ENCODE assay signal across 9 cellular contexts in the genomic region with DNA sequence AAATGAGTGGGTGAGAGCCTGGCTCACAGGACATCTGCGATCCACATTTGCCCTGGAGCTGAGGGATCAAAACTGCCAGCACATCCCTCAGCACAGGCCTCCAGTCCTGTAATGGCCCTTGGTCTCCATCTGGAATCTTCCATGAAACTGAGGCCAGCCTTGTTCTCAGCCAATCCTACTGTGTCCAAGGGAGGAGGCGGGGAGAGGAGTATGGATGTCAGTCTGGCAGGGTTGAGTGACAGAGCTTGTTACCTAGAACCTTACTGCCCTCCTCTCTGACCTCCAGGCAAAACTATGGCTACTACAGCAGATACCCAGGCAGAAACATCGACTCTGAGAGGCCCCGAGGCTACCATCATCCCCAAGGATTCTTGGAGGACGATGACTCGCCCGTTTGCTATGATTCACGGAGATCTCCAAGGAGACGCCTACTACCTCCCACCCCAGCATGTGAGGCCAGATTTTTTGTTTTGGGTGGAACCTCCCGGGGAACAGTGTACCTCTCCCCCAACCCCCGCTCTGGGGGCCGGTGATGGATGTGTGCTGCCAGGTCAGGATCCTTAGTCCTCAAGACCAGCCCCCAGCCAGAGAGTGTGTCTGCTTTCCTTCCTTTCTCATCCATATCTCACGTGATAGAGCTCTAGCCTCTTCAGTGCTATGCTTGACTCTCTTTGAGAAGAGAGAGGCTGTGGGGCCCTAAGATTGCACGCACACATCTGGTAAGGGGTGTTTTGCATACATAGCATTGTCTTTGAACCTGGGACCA. TPM values are rescaled to one million over a fixed set of nuclear protein-coding genes. Genes with fewer than 3 reads are reported as not detected.
A peak's percentile ranks its signal among the peaks of the same experiment; 100 is the strongest.
DNase-seq lines count a peak whose midpoint lies in the region; ATAC-seq and TF ChIP-seq lines count a peak whose summit lies in the region.
"Had no signal": no experiment of that assay in that cellular context is flagged by ENCODE, and none has a peak within 500 bp of the region (broad histone marks: within the 10 kb centered on the region; RNA-seq: fewer than 3 reads in every experiment).

No MANE protein-coding gene starts in this region.

- no peaks in the 10 kb centered on the region for H3K9me3 ChIP-seq in HEK293 (ENCODE audit: control insufficient read depth, insufficient read depth, low read depth, low read length)
- H3K9me3 ChIP-seq in esophagus squamous epithelium: no peaks in the 10 kb centered on the region

- no peaks in the 10 kb centered on the region for H3K4me1 ChIP-seq in HEK293 (ENCODE audit: control insufficient read depth, insufficient read depth, low read length)
- peaks cover 0 to 11% (median 0%) of the 10 kb centered on the region in 3 donors for H3K4me1 ChIP-seq in esophagus squamous epithelium

- DNase-seq in ELF-1 (ENCODE audit: low read depth, low spot score) (peak; percentile 82), RPMI7951 (ENCODE audit: low read depth) (peak; percentile 77), kidney tubule cell (ENCODE audit: low spot score) (peak; percentile 93), esophagus squamous epithelium (lab: John Stamatoyannopoulos, UW) (no peak), NCI-H510A treated with DMSO at 0.1 percent for 48 hours (lab: John Stamatoyannopoulos, UW) (no peak)
- DNase-seq in stimulated activated CD4-positive, alpha-beta T cell treated with anti-CD3 and anti-CD28 coated beads, Interleukin-1b, Interleukin-23, amount 100 ng/mL, for 48 hours: no peak

- H3K27me3 ChIP-seq in esophagus squamous epithelium: peaks cover 0 to 42% (median 0%) of the 10 kb centered on the region in 4 donors

- intact Hi-C loops in esophagus squamous epithelium (cut with DNase I): no loop called here

- TF ChIP-seq POLR2A in esophagus squamous epithelium (IDR thresholded peaks at IDR 0.05): no peak

- no peaks in the 10 kb centered on the region for H3K36me3 ChIP-seq in HEK293 (ENCODE audit: control insufficient read depth in 2 of 2, insufficient read depth in 1 of 2, low read length in 2 of 2)
- no peaks in the 10 kb centered on the region for H3K36me3 ChIP-seq in esophagus squamous epithelium

- H3K4me3 ChIP-seq in HEK293 (ENCODE audit: low read depth, low read length) (no peak overlapping the region), esophagus squamous epithelium (no peak overlapping the region)

- H3K27ac ChIP-seq in HEK293 (ENCODE audit: extremely low read depth, low read depth, low read length) (no peak overlapping the region), esophagus squamous epithelium (no peak overlapping the region)
- H3K27ac ChIP-seq: VCaP had no signal

- POLR2A ChIA-PET in HEK293 (lab: Yijun Ruan, JAX): no interaction called here

- CTCF ChIA-PET in HEK293 (lab: Yijun Ruan, JAX): interaction anchor here (0.5 kb wide), 1 partner anchor 288 kb away, joined by 3 read pairs; no protein-coding TSS in a partner anchor

- WGBS in esophagus squamous epithelium, 2 donors: 44 to 54% methylated on average over 12 to 13 of the region's 14 CpGs

- no peak for ATAC-seq in HG03139 (IDR thresholded peaks at IDR 0.05; ENCODE audit: unreplicated experiment)

- TF ChIP-seq CTCF in HEK293 (tag by site-specific recombination; IDR thresholded peaks at IDR 0.05) (no peak), esophagus squamous epithelium (IDR thresholded peaks at IDR 0.05) (no peak)

TF ChIP-seq in HEK293, 187 proteins besides CTCF, POLR2A, EP300 and RAD21:
- TF ChIP-seq, protein P1, sequence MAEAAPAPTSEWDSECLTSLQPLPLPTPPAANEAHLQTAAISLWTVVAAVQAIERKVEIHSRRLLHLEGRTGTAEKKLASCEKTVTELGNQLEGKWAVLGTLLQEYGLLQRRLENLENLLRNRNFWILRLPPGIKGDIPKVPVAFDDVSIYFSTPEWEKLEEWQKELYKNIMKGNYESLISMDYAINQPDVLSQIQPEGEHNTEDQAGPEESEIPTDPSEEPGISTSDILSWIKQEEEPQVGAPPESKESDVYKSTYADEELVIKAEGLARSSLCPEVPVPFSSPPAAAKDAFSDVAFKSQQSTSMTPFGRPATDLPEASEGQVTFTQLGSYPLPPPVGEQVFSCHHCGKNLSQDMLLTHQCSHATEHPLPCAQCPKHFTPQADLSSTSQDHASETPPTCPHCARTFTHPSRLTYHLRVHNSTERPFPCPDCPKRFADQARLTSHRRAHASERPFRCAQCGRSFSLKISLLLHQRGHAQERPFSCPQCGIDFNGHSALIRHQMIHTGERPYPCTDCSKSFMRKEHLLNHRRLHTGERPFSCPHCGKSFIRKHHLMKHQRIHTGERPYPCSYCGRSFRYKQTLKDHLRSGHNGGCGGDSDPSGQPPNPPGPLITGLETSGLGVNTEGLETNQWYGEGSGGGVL (tag by site-specific recombination; IDR thresholded peaks at IDR 0.05): peak; percentile 54; the same call in 1 of the 2 replicates
- no peak for TF ChIP-seq KLF16 (tag by site-specific recombination; IDR thresholded peaks at IDR 0.05)
- TF ChIP-seq ZBTB17 (tag by site-specific recombination; IDR thresholded peaks at IDR 0.05): 0 out of 2 replicates have a peak, but pooled peaks have one; percentile 12
- TF ChIP-seq KLF8 (tag by site-specific recombination; IDR thresholded peaks at IDR 0.05): no peak
- no peak for TF ChIP-seq ZNF19 (tag by site-specific recombination; IDR thresholded peaks at IDR 0.05; ENCODE audit: low read depth)
- TF ChIP-seq ZNF416 (tag by site-specific recombination; IDR thresholded peaks at IDR 0.05): no peak
- TF ChIP-seq ZNF366 (tag by site-specific recombination; conservative IDR thresholded peaks at IDR 0.05): no peak
- no peak for TF ChIP-seq ZNF266 (tag by site-specific recombination; IDR thresholded peaks at IDR 0.05; ENCODE audit: low read depth)
- no peak for TF ChIP-seq ZBTB48 (tag by site-specific recombination; IDR thresholded peaks at IDR 0.05)
- no peak for TF ChIP-seq SALL2 (tag by site-specific recombination; IDR thresholded peaks at IDR 0.05; ENCODE audit: borderline replicate concordance)
- TF ChIP-seq, protein P2, sequence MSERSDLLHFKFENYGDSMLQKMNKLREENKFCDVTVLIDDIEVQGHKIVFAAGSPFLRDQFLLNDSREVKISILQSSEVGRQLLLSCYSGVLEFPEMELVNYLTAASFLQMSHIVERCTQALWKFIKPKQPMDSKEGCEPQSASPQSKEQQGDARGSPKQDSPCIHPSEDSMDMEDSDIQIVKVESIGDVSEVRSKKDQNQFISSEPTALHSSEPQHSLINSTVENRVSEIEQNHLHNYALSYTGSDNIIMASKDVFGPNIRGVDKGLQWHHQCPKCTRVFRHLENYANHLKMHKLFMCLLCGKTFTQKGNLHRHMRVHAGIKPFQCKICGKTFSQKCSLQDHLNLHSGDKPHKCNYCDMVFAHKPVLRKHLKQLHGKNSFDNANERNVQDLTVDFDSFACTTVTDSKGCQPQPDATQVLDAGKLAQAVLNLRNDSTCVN (tag by site-specific recombination; optimal IDR thresholded peaks at IDR 0.05): no peak
- no peak for TF ChIP-seq SETDB1 (IDR thresholded peaks at IDR 0.05; ENCODE audit: insufficient read length, low read length)
- TF ChIP-seq EGR2 (tag by site-specific recombination; IDR thresholded peaks at IDR 0.05; ENCODE audit: low read depth): peak; percentile 76
- TF ChIP-seq, protein P3, sequence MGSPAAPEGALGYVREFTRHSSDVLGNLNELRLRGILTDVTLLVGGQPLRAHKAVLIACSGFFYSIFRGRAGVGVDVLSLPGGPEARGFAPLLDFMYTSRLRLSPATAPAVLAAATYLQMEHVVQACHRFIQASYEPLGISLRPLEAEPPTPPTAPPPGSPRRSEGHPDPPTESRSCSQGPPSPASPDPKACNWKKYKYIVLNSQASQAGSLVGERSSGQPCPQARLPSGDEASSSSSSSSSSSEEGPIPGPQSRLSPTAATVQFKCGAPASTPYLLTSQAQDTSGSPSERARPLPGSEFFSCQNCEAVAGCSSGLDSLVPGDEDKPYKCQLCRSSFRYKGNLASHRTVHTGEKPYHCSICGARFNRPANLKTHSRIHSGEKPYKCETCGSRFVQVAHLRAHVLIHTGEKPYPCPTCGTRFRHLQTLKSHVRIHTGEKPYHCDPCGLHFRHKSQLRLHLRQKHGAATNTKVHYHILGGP (tag by site-specific recombination; IDR thresholded peaks at IDR 0.05): peak; percentile 86
- no peak for TF ChIP-seq ZNF433 (tag by site-specific recombination; IDR thresholded peaks at IDR 0.05; ENCODE audit: low read depth)
- no peak for TF ChIP-seq ZNF302 (tag by site-specific recombination; IDR thresholded peaks at IDR 0.05; ENCODE audit: low read depth)
- TF ChIP-seq ZNF791 (tag by site-specific recombination; IDR thresholded peaks at IDR 0.05): no peak
- TF ChIP-seq ZNF600 (tag by site-specific recombination; IDR thresholded peaks at IDR 0.05): 0 out of 2 replicates have a peak, but pooled peaks have one; percentile 25
- no peak for TF ChIP-seq ZNF510 (tag by site-specific recombination; IDR thresholded peaks at IDR 0.05; ENCODE audit: insufficient replicate concordance)
- peak; percentile 85 for TF ChIP-seq ZFHX2 (tag by site-specific recombination; conservative IDR thresholded peaks at IDR 0.05)
- TF ChIP-seq ZNF830 (tag by site-specific recombination; IDR thresholded peaks at IDR 0.05; ENCODE audit: low read depth): no peak

RNA-seq across cellular contexts. Expression of a gene that starts 41.3 kb away (rescaled TPM):
- total RNA-seq in RPMI7951 (2014; rRNA removed; shearing (Covaris generic)): not detected in 2 replicates
- 1 to 10 TPM in 2 of 4 donors, under 1 TPM in 2; 0.92 to 2.1 (median 1.2) TPM for total RNA-seq in esophagus squamous epithelium

RNA-seq across cellular contexts. Expression of a gene that starts 41.5 kb away (rescaled TPM):
- total RNA-seq in RPMI7951 (2014; rRNA removed; shearing (Covaris generic)): not detected in 2 replicates
- total RNA-seq in esophagus squamous epithelium: under 1 TPM; 0.23 to 0.66 (median 0.52) TPM

Comparison
In these comparisons a context has a peak if more than half of its experiments do, and no peak if none do; other contexts are left out.
1. DNase-seq: peak in ELF-1 (single experiment), RPMI7951 (single experiment) and kidney tubule cell (single experiment); none in esophagus squamous epithelium (single experiment), stimulated activated CD4-positive, alpha-beta T cell treated with anti-CD3 and anti-CD28 coated beads, Interleukin-1b, Interleukin-23, amount 100 ng/mL, for 48 hours (single experiment) and NCI-H510A treated with DMSO at 0.1 percent for 48 hours (single experiment).